ENCODE assay signal across 25 cellular contexts in the genomic region with DNA sequence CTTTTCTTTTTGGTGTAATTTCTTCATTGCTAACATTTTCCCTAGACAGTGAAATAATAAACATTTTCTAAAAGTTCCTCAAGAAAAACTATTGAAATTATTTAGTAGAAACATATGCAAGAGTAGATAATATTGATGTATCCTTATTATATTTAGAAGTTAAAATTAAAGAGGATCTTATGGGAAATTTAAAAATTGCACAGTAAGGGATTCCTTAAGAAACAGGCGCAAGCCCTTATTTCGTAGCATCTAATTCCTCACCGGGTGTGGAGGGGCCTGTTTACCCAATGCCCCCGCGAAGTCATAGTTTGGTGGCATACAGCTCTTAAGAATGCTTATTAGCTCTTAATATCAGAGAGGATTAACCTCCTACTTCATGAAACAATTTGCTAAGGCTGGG.
"Had no signal": no experiment of that assay in that cellular context is flagged by ENCODE, and none has a peak within 500 bp of the region (broad histone marks: within the 10 kb centered on the region; RNA-seq: fewer than 3 reads in every experiment).

No MANE protein-coding gene starts in this region.

- H3K4me3 ChIP-seq: coronary artery, dorsolateral prefrontal cortex, esophagus muscularis mucosa, gastroesophageal sphincter, heart left ventricle, hepatocyte, left ventricle myocardium inferior, lower lobe of right lung, mucosa of descending colon had no signal

- H3K27me3 ChIP-seq: dorsolateral prefrontal cortex, esophagus muscularis mucosa, foreskin keratinocyte, hepatocyte had no signal

- H3K4me2 ChIP-seq: hepatocyte had no signal

- FAIRE-seq: colon, endothelial cell of umbilical vein, frontal cortex, kidney had no signal

- ATAC-seq: foreskin keratinocyte, gastroesophageal sphincter, left colon, left lobe of liver, lower lobe of right lung, mucosa of descending colon had no signal

- H3K4me1 ChIP-seq: esophagus muscularis mucosa, foreskin keratinocyte, gastroesophageal sphincter, heart left ventricle, left ventricle myocardium inferior, lower lobe of right lung had no signal

- H3K27ac ChIP-seq: coronary artery, dorsolateral prefrontal cortex, esophagus muscularis mucosa, foreskin keratinocyte, gastroesophageal sphincter, heart left ventricle, hepatocyte, left ventricle myocardium inferior, lower lobe of right lung had no signal

- H2AFZ ChIP-seq: hepatocyte had no signal

- H3K36me3 ChIP-seq: esophagus muscularis mucosa, gastroesophageal sphincter, heart left ventricle, left ventricle myocardium inferior, lower lobe of right lung had no signal

- H3K79me2 ChIP-seq: hepatocyte had no signal

- DNase-seq: dermis blood vessel endothelial cell; dorsolateral prefrontal cortex; effector CD4-positive, alpha-beta T cell; effector memory CD4-positive, alpha-beta T cell; foreskin keratinocyte; heart left ventricle; hypothalamus; immature natural killer cell; islet precursor cell; kidney; kidney glomerular epithelial cell; left colon; left ventricle myocardium inferior; mesenchymal stem cell; mucosa of descending colon; naive B cell had no signal

- H3K9me3 ChIP-seq: gastroesophageal sphincter, lower lobe of right lung, mucosa of descending colon had no signal
